10 cellular contexts compared by ENCODE assay signal in genomic region chr13:85743201-85743765, GRCh38. TPM values are rescaled to one million over a fixed set of nuclear protein-coding genes. Genes with fewer than 3 reads are reported as not detected.
DNase-seq lines count a peak whose midpoint lies in the region; ATAC-seq and TF ChIP-seq lines count a peak whose summit lies in the region.
"Not testable (repeated sequence)": the region's sequence is repeated elsewhere in the genome, so short reads cannot be mapped to it uniquely, and the experiment has no call there.
"Had no signal": no experiment of that assay in that cellular context is flagged by ENCODE, and none has a peak within 500 bp of the region (broad histone marks: within the 10 kb centered on the region; RNA-seq: fewer than 3 reads in every experiment).

No MANE protein-coding gene starts in this region.

- peak overlapping the region; percentile 87 for H3K27ac Mint-ChIP-seq in GM23338
- peak overlapping the region; percentile 93; the same call in 1 of the 2 replicates for H3K27ac Mint-ChIP-seq in WTC11
- peak overlapping the region; percentile 89 for H3K27ac Mint-ChIP-seq in glutamatergic neuron (ENCODE audit: unreplicated experiment)
- peak overlapping the region; percentile 35 for H3K27ac Mint-ChIP-seq in neural crest cell (ENCODE audit: unreplicated experiment)

- peak overlapping the region; percentile 72 for H3K27ac ChIP-seq in GM23338 (ENCODE audit: low read depth)

- H3K4me1 ChIP-seq in GM23338 (ENCODE audit: insufficient read depth) = peaks cover 48% of the 10 kb centered on the region

- not testable (repeated sequence) for H3K27me3 ChIP-seq in GM23338 (ENCODE audit: insufficient read depth)

- ATAC-seq in GM23338 (peak; percentile 83), WTC11 (peak; percentile 77)

- not testable (repeated sequence) for H3F3A ChIP-seq in GM23338 (replicated peaks; ENCODE audit: low read depth)

- H3K36me3 ChIP-seq in GM23338 (ENCODE audit: insufficient read depth) = not testable (repeated sequence)

- H3K9me3 Mint-ChIP-seq in GM23338; WTC11; glutamatergic neuron (ENCODE audit: unreplicated experiment); neural crest cell: not testable (repeated sequence)

- not testable (repeated sequence) for DNase-seq in GM23338 (ENCODE audit: low spot score); glutamatergic neuron; neural crest cell (ENCODE audit: low read depth, low spot score)
- peak; percentile 15 for DNase-seq in NCI-H2227 treated with DMSO at 0.1 percent for 48 hours (lab: John Stamatoyannopoulos, UW)
- DNase-seq in SK-N-DZ (ENCODE audit: low spot score) = peak; percentile 62
- peak; percentile 19 for DNase-seq in WTC11 (ENCODE audit: low spot score)

- not testable (repeated sequence) for H3K36me3 Mint-ChIP-seq in GM23338 (ENCODE audit: low read depth); WTC11; glutamatergic neuron (ENCODE audit: unreplicated experiment); neural crest cell (ENCODE audit: low read depth)

- not testable (repeated sequence) for H3K9me2 ChIP-seq in GM23338 (ENCODE audit: insufficient read depth)

- not testable (repeated sequence) for H4K20me1 ChIP-seq in GM23338 (replicated peaks; ENCODE audit: insufficient read depth)

- not testable (repeated sequence) for TF ChIP-seq CTCF in GM23338 (conservative IDR thresholded peaks at IDR 0.05; ENCODE audit: low read depth in 2 of 2); WTC11 (IDR thresholded peaks at IDR 0.05); glutamatergic neuron (IDR thresholded peaks at IDR 0.05; ENCODE audit: partially characterized antibody, unreplicated experiment); neural crest cell (conservative IDR thresholded peaks at IDR 0.05)

- H3K4me3 ChIP-seq in GM23338 = not testable (repeated sequence)

- not testable (repeated sequence) for H2AFZ ChIP-seq in GM23338

- POLR2A ChIA-PET in WTC11 (lab: Charles Lee) = interaction anchor here (0.6 to 0.7 kb wide), 2 partner anchors 446 to 1461 kb away, joined by 4 to 5 read pairs; no protein-coding TSS in a partner anchor

- CTCF ChIA-PET in WTC11 (lab: Charles Lee) = not testable (repeated sequence)

- not testable (repeated sequence) for H3K27me3 Mint-ChIP-seq in GM23338 (ENCODE audit: insufficient read depth, low read depth, poor library complexity); WTC11 (ENCODE audit: low read depth); glutamatergic neuron (ENCODE audit: unreplicated experiment); neural crest cell (ENCODE audit: low read depth)

- peak overlapping the region; percentile 43 for H3K4me3 Mint-ChIP-seq in GM23338
- H3K4me3 Mint-ChIP-seq in WTC11, neural crest cell: not testable (repeated sequence)
- peak overlapping the region; percentile 6 for H3K4me3 Mint-ChIP-seq in glutamatergic neuron (ENCODE audit: unreplicated experiment)

- H3K4me2 ChIP-seq in GM23338 = peak overlapping the region; percentile 63

- H3K4me1 Mint-ChIP-seq in GM23338 (peaks cover 59% of the 10 kb centered on the region), WTC11 (peaks cover 50% of the 10 kb centered on the region), neural crest cell (peaks cover 13% of the 10 kb centered on the region)
- H3K4me1 Mint-ChIP-seq in glutamatergic neuron (ENCODE audit: low read depth, unreplicated experiment) = not testable (repeated sequence)

- H3K79me2 ChIP-seq in GM23338 (replicated peaks; ENCODE audit: insufficient read depth) = not testable (repeated sequence)

RNA-seq across cellular contexts. Expression of gene SLITRK6, which starts 55.9 kb away (rescaled TPM):
- total RNA-seq in GM23338 (2014; rRNA removed; shearing (Covaris generic)) = 0.08 and 0.45 TPM in 2 replicates
- polyA plus RNA-seq in GM23338 (2016; fragmentation: Nextera tagmentation; extraction: Ambion mirVana) = 0.92 and 1.0 TPM in 2 replicates
- 71.6 and 72.2 TPM in 2 replicates for polyA plus RNA-seq in SK-N-DZ (2014; cell fraction: cytosol; rRNA removed)
- 50.5 and 52.9 TPM in 2 replicates for polyA plus RNA-seq in SK-N-DZ (2014; cell fraction: nucleus; rRNA removed)
- total RNA-seq in WTC11 (2021) = 0.04 to 0.41 TPM (median 0.07 TPM) in 3 replicates
- 0.10 TPM for total RNA-seq in glutamatergic neuron (ENCODE audit: unreplicated experiment)
- 33.8 and 42.9 TPM in 2 replicates for total RNA-seq in neural crest cell
- total RNA-seq: Calu3; CD4-positive, alpha-beta memory T cell; GM12878; GM23248 had no signal
- polyA plus RNA-seq: CD4-positive, alpha-beta memory T cell; GM12878; GM23248 had no signal

Comparison
In these comparisons a context has a peak if more than half of its experiments do, and no peak if none do; other contexts are left out.
1. H3K27ac Mint-ChIP-seq: peak in every context shown above with its lines; median percentile 93 in WTC11; 89 in glutamatergic neuron; 87 in GM23338; 35 in neural crest cell.
2. RNA of gene SLITRK6, which starts 55.9 kb away (total RNA-seq): 33.8 to 42.9 TPM in neural crest cell; 0.08 to 0.45 TPM in GM23338, 0.10 TPM in glutamatergic neuron (single experiment) and 0.04 to 0.41 TPM in WTC11; every median in the first group is over 10 times any median in the second.